1 cellular context compared by ENCODE assay signal in genomic region chrX:10007604-10008003, GRCh38.
TF ChIP-seq lines count a peak whose summit lies in the region.

No MANE protein-coding gene starts in this region.

TF ChIP-seq in SK-N-SH treated with all-trans-retinoic acid at 6 μM for 48 hours, 23 proteins besides CTCF, POLR2A, EP300 and RAD21 (continued from another document):
- TF ChIP-seq PATZ1 (CRISPR knock-in tag; IDR thresholded peaks at IDR 0.05; ENCODE audit: borderline replicate concordance) (no peak), ESRRG (CRISPR knock-in tag; IDR thresholded peaks at IDR 0.05) (no peak), SNAI2 (CRISPR knock-in tag; IDR thresholded peaks at IDR 0.05) (no peak)
